ENCODE assay signal across 12 cellular contexts in the genomic region with DNA sequence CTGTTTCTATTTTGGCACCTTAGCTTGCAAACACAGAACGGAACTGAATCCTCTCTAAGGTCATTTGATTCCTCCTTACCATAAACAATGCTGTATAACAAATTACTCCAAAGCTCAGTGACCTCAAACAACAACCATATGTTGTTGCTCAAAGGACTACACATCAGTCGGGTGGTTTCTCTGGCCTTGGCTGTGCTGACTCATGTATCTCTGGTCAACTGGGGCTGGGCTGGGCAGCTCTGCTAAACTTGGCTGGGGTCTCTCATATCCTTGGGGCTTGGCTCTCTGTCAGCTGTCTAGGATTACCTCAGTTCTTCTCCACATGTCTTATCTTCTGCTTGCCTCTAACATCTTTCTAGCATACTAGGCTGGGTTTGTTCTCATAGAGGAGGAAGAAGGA.
DNase-seq lines count a peak whose midpoint lies in the region; ATAC-seq and TF ChIP-seq lines count a peak whose summit lies in the region.
"Had no signal": no experiment of that assay in that cellular context is flagged by ENCODE, and none has a peak within 500 bp of the region (broad histone marks: within the 10 kb centered on the region; RNA-seq: fewer than 3 reads in every experiment).

No MANE protein-coding gene starts in this region.

- H3K4me1 ChIP-seq in mammary epithelial cell (ENCODE audit: insufficient read depth, low read length) = peaks cover 5% of the 10 kb centered on the region
- H3K4me1 ChIP-seq in vagina = peaks cover 61% of the 10 kb centered on the region

- TF ChIP-seq CTCF in mammary epithelial cell (conservative IDR thresholded peaks at IDR 0.05 in 1 of 2, IDR thresholded peaks at IDR 0.05 in 1 of 2; ENCODE audit: extremely low read depth in 1 of 2, insufficient read depth in 1 of 2, low read depth in 1 of 2, low read length in 2 of 2) (no peak), lower leg skin (IDR thresholded peaks at IDR 0.05) (no peak), vagina (IDR thresholded peaks at IDR 0.05) (no peak)

- H3K27me3 ChIP-seq in mammary epithelial cell (ENCODE audit: insufficient read depth, low read length) = no peaks in the 10 kb centered on the region
- H3K27me3 ChIP-seq in vagina = no peaks in the 10 kb centered on the region

- CTCF ChIA-PET in mammary epithelial cell (lab: Charles Lee; ENCODE audit: low non-redundant PET) = no interaction called here

- TF ChIP-seq POLR2A in lower leg skin (IDR thresholded peaks at IDR 0.05) (no peak), vagina (IDR thresholded peaks at IDR 0.05) (no peak)

- H3K36me3 ChIP-seq in mammary epithelial cell (ENCODE audit: insufficient read depth, low read length) (no peaks in the 10 kb centered on the region), vagina (no peaks in the 10 kb centered on the region)

- H3K79me2 ChIP-seq in mammary epithelial cell (ENCODE audit: insufficient read depth, low read length) = no peaks in the 10 kb centered on the region

- WGBS in mammary epithelial cell (ENCODE audit: low coverage, missing lambda C conversion rate) = 0% methylated on average over 2 of the region's 2 CpGs
- whole genome bisulfite sequencing in lower leg skin, 2 donors = 21 to 38% methylated on average over 2 of the region's 2 CpGs

- H3K9me3 Mint-ChIP-seq in activated CD4-positive, alpha-beta T cell treated with anti-CD3 and anti-CD28 coated beads, Interleukin-2, amount 10 ng/mL, durations not matched to agents 24 days and 14 days = peaks cover 12% of the 10 kb centered on the region

- dilution Hi-C loops in mammary epithelial cell (cut with HindIII; ENCODE audit: low sequenced_read_pairs) = no loop called here

- H3K4me2 ChIP-seq in mammary epithelial cell (ENCODE audit: insufficient read depth, low read depth, low read length) = no peak overlapping the region

- peaks cover 56% of the 10 kb centered on the region for H3K4me1 Mint-ChIP-seq in activated CD4-positive, alpha-beta T cell treated with anti-CD3 and anti-CD28 coated beads, Interleukin-2, amount 10 ng/mL, durations not matched to agents 24 days and 14 days

- H3K4me3 ChIP-seq in mammary epithelial cell (replicated peaks in 1 of 3; ENCODE audit: insufficient read depth in 1 of 3, low read depth in 2 of 3, low read length in 3 of 3) = no peak overlapping the region
- H3K4me3 ChIP-seq in lower leg skin (ENCODE audit: low read depth, poor library complexity, severe bottlenecking) = no peak overlapping the region
- no peak overlapping the region for H3K4me3 ChIP-seq in vagina

- peaks cover 27% of the 10 kb centered on the region for H3K36me3 Mint-ChIP-seq in activated CD4-positive, alpha-beta T cell treated with anti-CD3 and anti-CD28 coated beads, Interleukin-2, amount 10 ng/mL, durations not matched to agents 24 days and 14 days (ENCODE audit: low read depth)

- H4K20me1 ChIP-seq in mammary epithelial cell (ENCODE audit: insufficient read depth, low read length) = no peaks in the 10 kb centered on the region

- intact Hi-C loops in activated CD4-positive, alpha-beta T cell treated with anti-CD3 and anti-CD28 coated beads, Interleukin-2, amount 10 ng/mL, durations not matched to agents 24 days and 14 days (cut with micrococcal nuclease) = loop anchor here (1.0 to 5.0 kb wide), 2 partner anchors 35 to 63 kb away; no protein-coding TSS in a partner anchor
- intact Hi-C loops in mammary epithelial cell (cut with micrococcal nuclease) (loop anchor here (5.0 kb wide), 1 partner anchor 80 kb away; no protein-coding TSS in a partner anchor), lower leg skin (cut with DNase I; ENCODE audit: low total_unique reads) (no loop called here), vagina (cut with DNase I) (no loop called here)

- DNase-seq in activated CD4-positive, alpha-beta T cell treated with anti-CD3 and anti-CD28 coated beads, Interleukin-2, amount 10 ng/mL, durations not matched to agents 24 days and 14 days = no peak
- DNase-seq in activated CD4-positive, alpha-beta T cell treated with anti-CD3 and anti-CD28 coated beads for 48 hours = no peak
- DNase-seq in mammary epithelial cell = peak; percentile 25
- peak; percentile 73 to 89 for DNase-seq in lower leg skin (ENCODE audit: low spot score in 2 of 2)
- DNase-seq in vagina (ENCODE audit: extremely low spot score in 2 of 2) = peak in 1 of 2 donors; percentile 91
- no peak for DNase-seq in activated gamma-delta T cell treated with Interleukin-2 at 50 U/mL for 16 hours
- DNase-seq: ACHN; effector memory CD4-positive, alpha-beta T cell; KG1; midbrain had no signal

- no peak overlapping the region for H3K9ac ChIP-seq in mammary epithelial cell (ENCODE audit: insufficient read depth, low read length)

- in situ Hi-C loops in mammary epithelial cell (cut with MboI; ENCODE audit: low sequenced_read_pairs in 2 of 2) = no loop called here

- H3K9me3 ChIP-seq in mammary epithelial cell (replicated peaks; ENCODE audit: insufficient read depth, low read length) (no peaks in the 10 kb centered on the region), vagina (no peaks in the 10 kb centered on the region)

- ATAC-seq in GM21526 (IDR thresholded peaks at IDR 0.05; ENCODE audit: low FRiP score, unreplicated experiment) (no peak), HG03139 (IDR thresholded peaks at IDR 0.05; ENCODE audit: unreplicated experiment) (no peak)

- H3K27me3 Mint-ChIP-seq in activated CD4-positive, alpha-beta T cell treated with anti-CD3 and anti-CD28 coated beads, Interleukin-2, amount 10 ng/mL, durations not matched to agents 24 days and 14 days = no peaks in the 10 kb centered on the region

- BruUV-seq in mammary epithelial cell (replicated peaks; lab: Mats Ljungman, UMichigan) = no TSS peak

- peak overlapping the region; percentile 78 for H3K27ac Mint-ChIP-seq in activated CD4-positive, alpha-beta T cell treated with anti-CD3 and anti-CD28 coated beads, Interleukin-2, amount 10 ng/mL, durations not matched to agents 24 days and 14 days

- H3K27ac ChIP-seq in mammary epithelial cell (ENCODE audit: insufficient read depth, low read depth, low read length) (no peak overlapping the region), vagina (peak overlapping the region; percentile 17)

- no peak overlapping the region for H2AFZ ChIP-seq in mammary epithelial cell (ENCODE audit: low read depth, low read length)

- no peak overlapping the region for H3K4me3 Mint-ChIP-seq in activated CD4-positive, alpha-beta T cell treated with anti-CD3 and anti-CD28 coated beads, Interleukin-2, amount 10 ng/mL, durations not matched to agents 24 days and 14 days

Comparison
In these comparisons a context has a peak if more than half of its experiments do, and no peak if none do; other contexts are left out.
1. DNase-seq: peak in mammary epithelial cell (single experiment) and lower leg skin (2 of 2); none in activated CD4-positive, alpha-beta T cell treated with anti-CD3 and anti-CD28 coated beads, Interleukin-2, amount 10 ng/mL, durations not matched to agents 24 days and 14 days (single experiment), activated CD4-positive, alpha-beta T cell treated with anti-CD3 and anti-CD28 coated beads for 48 hours (single experiment) and activated gamma-delta T cell treated with Interleukin-2 at 50 U/mL for 16 hours (single experiment).
2. intact Hi-C loops: an anchor here in activated CD4-positive, alpha-beta T cell treated with anti-CD3 and anti-CD28 coated beads, Interleukin-2, amount 10 ng/mL, durations not matched to agents 24 days and 14 days (1.0 to 5.0 kb wide) and mammary epithelial cell (5.0 kb wide); none called in lower leg skin and vagina.